Comparison of ENCODE assay signal across 8 cellular contexts in the genomic region with DNA sequence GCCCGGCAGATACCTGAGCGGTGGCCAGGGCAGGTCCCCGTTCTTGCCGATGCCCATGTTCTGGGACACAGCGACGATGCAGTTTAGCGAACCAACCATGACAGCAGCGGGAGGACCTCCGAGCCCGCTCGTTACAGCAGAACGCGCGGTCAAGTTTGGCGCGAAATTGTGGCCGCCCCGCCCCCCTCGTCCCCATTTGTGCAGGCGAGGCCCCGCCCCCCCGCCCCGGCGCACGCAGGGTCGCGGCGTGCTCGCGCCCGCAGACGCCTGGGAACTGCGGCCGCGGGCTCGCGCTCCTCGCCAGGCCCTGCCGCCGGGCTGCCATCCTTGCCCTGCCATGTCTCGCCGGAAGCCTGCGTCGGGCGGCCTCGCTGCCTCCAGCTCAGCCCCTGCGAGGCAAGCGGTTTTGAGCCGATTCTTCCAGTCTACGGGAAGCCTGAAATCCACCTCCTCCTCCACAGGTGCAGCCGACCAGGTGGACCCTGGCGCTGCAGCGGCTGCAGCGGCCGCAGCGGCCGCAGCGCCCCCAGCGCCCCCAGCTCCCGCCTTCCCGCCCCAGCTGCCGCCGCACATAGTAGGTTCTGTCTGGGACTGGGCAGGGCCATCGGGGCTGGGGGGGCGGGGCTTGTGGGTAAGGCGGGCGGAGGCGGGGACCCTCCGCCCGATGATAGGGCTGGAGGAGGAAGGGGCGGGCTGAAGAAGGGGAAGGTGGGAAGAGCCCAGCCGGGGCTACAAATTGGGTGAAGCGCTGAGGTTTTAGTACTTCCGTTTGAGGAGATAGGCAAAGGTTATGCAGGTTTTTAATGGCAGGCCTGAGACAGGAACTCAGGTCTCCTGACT. TPM values are rescaled to one million over a fixed set of nuclear protein-coding genes. Genes with fewer than 3 reads are reported as not detected.
DNase-seq lines count a peak whose midpoint lies in the region; ATAC-seq and TF ChIP-seq lines count a peak whose summit lies in the region.

A gene (minus strand): TSS at position 593 of the 840 bp plus-strand sequence. CDS start 494 bp downstream, at position 99.
A gene (plus strand): TSS at position 262 of the 840 bp plus-strand sequence. CDS start 76 bp downstream, at position 338.

- intact Hi-C loops in T-helper 1 cell treated with Interleukin-12 subunit alpha and Interleukin-12 subunit beta and Interleukin-4 antibody, amounts not matched to agents 30 ng/mL and 1 ng/mL, for 36 hours (cut with micrococcal nuclease) = loop anchor here (1.0 to 10.0 kb wide), 17 partner anchors 18 to 1703 kb away; a partner anchor contains a TSS
- intact Hi-C loops in left ventricle myocardium inferior (cut with micrococcal nuclease) = no loop called here
- intact Hi-C loops in posterior vena cava (cut with DNase I) = no loop called here

- H3K27me3 ChIP-seq in left ventricle myocardium inferior (ENCODE audit: low read depth) (no peaks in the 10 kb centered on the region), upper lobe of left lung (no peaks in the 10 kb centered on the region)

- H3K9me3 ChIP-seq in left ventricle myocardium inferior (replicated peaks) (no peaks in the 10 kb centered on the region), upper lobe of left lung (no peaks in the 10 kb centered on the region)

- 0% methylated on average over 9 to 34 of the region's 74 CpGs for WGBS in upper lobe of left lung, 2 donors

- ATAC-seq in HG02852 (IDR thresholded peaks at IDR 0.05; ENCODE audit: unreplicated experiment) (peak; percentile 50), upper lobe of left lung (ENCODE audit: low FRiP score in 2 of 2) (peak; percentile 87 to 94)

- peak; percentile 95 for DNase-seq in NCI-H1694 (lab: John Stamatoyannopoulos, UW)
- peak; percentile 77 for DNase-seq in amniotic stem cell (lab: John Stamatoyannopoulos, UW)
- peak; percentile 91 for DNase-seq in left ventricle myocardium inferior
- peak; percentile 97 for DNase-seq in posterior vena cava (ENCODE audit: low spot score)
- DNase-seq in upper lobe of left lung = peak; percentile 88 to 98

- no peak for TF ChIP-seq EP300 in upper lobe of left lung (IDR thresholded peaks at IDR 0.05)

- TF ChIP-seq CTCF in GM12874 (IDR thresholded peaks at IDR 0.05; ENCODE audit: insufficient read depth, low read depth, low read length) (0 out of 2 replicates have a peak, but pooled peaks have one; percentile 23), left ventricle myocardium inferior (IDR thresholded peaks at IDR 0.05; ENCODE audit: borderline replicate concordance) (peak; percentile 23), upper lobe of left lung (IDR thresholded peaks at IDR 0.05) (peak in 2 of 6 experiments; percentile 43)

- H3K36me3 ChIP-seq in left ventricle myocardium inferior (peaks cover 34% of the 10 kb centered on the region), upper lobe of left lung (peaks cover 0 to 27% (median 17%) of the 10 kb centered on the region in 4 donors)

- peaks cover 23% of the 10 kb centered on the region for H3K4me1 ChIP-seq in left ventricle myocardium inferior
- peaks cover 13 to 23% (median 18%) of the 10 kb centered on the region in 4 donors for H3K4me1 ChIP-seq in upper lobe of left lung

- H3K4me3 ChIP-seq in left ventricle myocardium inferior (peak within 1 kb of the TSS; percentile 97), upper lobe of left lung (peak within 1 kb of the TSS; percentile 68 to 99 (median 88))

- H3K27ac ChIP-seq in left ventricle myocardium inferior (replicated peaks) (peak within 1 kb of the TSS; percentile 100), upper lobe of left lung (peak within 1 kb of the TSS; percentile 89 to 96 (median 94))

- TF ChIP-seq POLR2A in upper lobe of left lung (IDR thresholded peaks at IDR 0.05) = peak in 3 of 4 donors; percentile 42 to 76 (median 48)

RNA-seq across cellular contexts. Expression of the first gene that starts in this region (rescaled TPM):
- 49.8 and 49.9 TPM in 2 replicates for total RNA-seq in T-helper 1 cell treated with Interleukin-12 subunit alpha and Interleukin-12 subunit beta and Interleukin-4 antibody, amounts not matched to agents 30 ng/mL and 1 ng/mL, for 36 hours
- total RNA-seq in left ventricle myocardium inferior (8.4 TPM), posterior vena cava (1 to 10 TPM; 3.6 to 9.3 TPM), upper lobe of left lung (10 to 100 TPM in 3 of 6 donors, 1 to 10 TPM in 3; 7.3 to 14.1 (median 9.8) TPM)

RNA-seq across cellular contexts. Expression of the second gene that starts in this region (rescaled TPM):
- total RNA-seq in T-helper 1 cell treated with Interleukin-12 subunit alpha and Interleukin-12 subunit beta and Interleukin-4 antibody, amounts not matched to agents 30 ng/mL and 1 ng/mL, for 36 hours = 19.4 and 21.0 TPM in 2 replicates
- 11.0 TPM for total RNA-seq in left ventricle myocardium inferior
- 10 to 100 TPM; 12.3 to 13.0 TPM for total RNA-seq in posterior vena cava
- total RNA-seq in upper lobe of left lung = 10 to 100 TPM in 5 of 6 donors, 1 to 10 TPM in 1; 9.0 to 17.3 (median 12.5) TPM

Comparison
In these comparisons a context has a peak if more than half of its experiments do, and no peak if none do; other contexts are left out.
1. Peak in every context shown above with its lines: DNase-seq, ATAC-seq, H3K4me3 ChIP-seq and H3K27ac ChIP-seq.